26 cellular contexts compared by ENCODE assay signal in the genomic region with DNA sequence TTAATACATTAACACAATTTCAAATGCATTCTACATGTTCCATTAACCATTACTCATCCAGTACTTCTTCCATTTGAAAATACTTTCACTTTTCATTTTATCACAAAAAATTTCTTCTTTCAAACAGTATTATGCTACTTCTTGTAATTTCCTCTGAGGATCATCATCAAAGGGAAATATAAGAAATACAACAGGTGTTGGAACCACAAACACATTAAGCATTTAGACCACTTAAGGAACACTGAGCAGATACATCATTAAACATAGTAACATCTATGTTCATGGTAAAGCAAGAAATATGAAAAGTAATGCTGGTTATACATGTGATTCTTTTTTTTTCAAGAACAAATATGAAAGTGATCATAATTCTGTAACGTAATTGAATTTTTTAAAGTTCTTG.
"Had no signal": no experiment of that assay in that cellular context is flagged by ENCODE, and none has a peak within 500 bp of the region (broad histone marks: within the 10 kb centered on the region; RNA-seq: fewer than 3 reads in every experiment).

No MANE protein-coding gene starts in this region.

- H3K27ac ChIP-seq: epithelial cell of prostate, foreskin keratinocyte, heart right ventricle, left lung, prostate gland, right atrium auricular region, stomach, testis, tibial artery had no signal

- H3K4me3 ChIP-seq: heart right ventricle, left lung, prostate gland, right atrium auricular region, smooth muscle cell, stomach, testis, tibial artery had no signal

- ATAC-seq: esophagus mucosa; foreskin keratinocyte; heart right ventricle; left cardiac atrium; left lung; naive thymus-derived CD8-positive, alpha-beta T cell; sciatic nerve; stimulated activated effector memory CD8-positive, alpha-beta T cell treated with anti-CD3 and anti-CD28 coated beads, Interleukin-12 subunit alpha, Interleukin-12 subunit beta, amount 100 ng/mL, for 72 hours had no signal

- H3K4me2 ChIP-seq: smooth muscle cell had no signal

- H3K27me3 ChIP-seq: foreskin keratinocyte, heart right ventricle, left lung, right atrium auricular region, stomach, testis, tibial artery had no signal

- DNase-seq: effector CD8-positive, alpha-beta T cell; endodermal cell; foreskin keratinocyte; glutamatergic neuron; heart right ventricle; hippocampal formation; left cardiac atrium; left lung; mesendoderm; naive thymus-derived CD8-positive, alpha-beta T cell; nephron progenitor cell; nucleus accumbens; stimulated activated CD4-positive, alpha-beta T cell treated with anti-CD3 and anti-CD28 coated beads, Interleukin-12 subunit alpha, Interleukin-12 subunit beta, amount 100 ng/mL, for 4 hours; stimulated activated CD4-positive, alpha-beta T cell treated with anti-CD3 and anti-CD28 coated beads, Interleukin-1b, Interleukin-23, amount 100 ng/mL, for 48 hours; stimulated activated CD4-positive, alpha-beta T cell treated with anti-CD3 and anti-CD28 coated beads, Interleukin-4, amount 100 ng/mL, for 1 hour; stimulated activated naive CD4-positive, alpha-beta T cell treated with Interleukin-2 at 50 U/mL for 16 hours; stomach; testis; tibial artery had no signal

- H3K9me3 ChIP-seq: left lung, prostate gland, right atrium auricular region, stomach, testis, tibial artery had no signal

- H3K4me1 ChIP-seq: foreskin keratinocyte, heart right ventricle, left lung, prostate gland, right atrium auricular region, stomach, testis, tibial artery had no signal

- H3K36me3 ChIP-seq: heart right ventricle, left lung, prostate gland, right atrium auricular region, stomach, tibial artery had no signal
